In the genomic region with DNA sequence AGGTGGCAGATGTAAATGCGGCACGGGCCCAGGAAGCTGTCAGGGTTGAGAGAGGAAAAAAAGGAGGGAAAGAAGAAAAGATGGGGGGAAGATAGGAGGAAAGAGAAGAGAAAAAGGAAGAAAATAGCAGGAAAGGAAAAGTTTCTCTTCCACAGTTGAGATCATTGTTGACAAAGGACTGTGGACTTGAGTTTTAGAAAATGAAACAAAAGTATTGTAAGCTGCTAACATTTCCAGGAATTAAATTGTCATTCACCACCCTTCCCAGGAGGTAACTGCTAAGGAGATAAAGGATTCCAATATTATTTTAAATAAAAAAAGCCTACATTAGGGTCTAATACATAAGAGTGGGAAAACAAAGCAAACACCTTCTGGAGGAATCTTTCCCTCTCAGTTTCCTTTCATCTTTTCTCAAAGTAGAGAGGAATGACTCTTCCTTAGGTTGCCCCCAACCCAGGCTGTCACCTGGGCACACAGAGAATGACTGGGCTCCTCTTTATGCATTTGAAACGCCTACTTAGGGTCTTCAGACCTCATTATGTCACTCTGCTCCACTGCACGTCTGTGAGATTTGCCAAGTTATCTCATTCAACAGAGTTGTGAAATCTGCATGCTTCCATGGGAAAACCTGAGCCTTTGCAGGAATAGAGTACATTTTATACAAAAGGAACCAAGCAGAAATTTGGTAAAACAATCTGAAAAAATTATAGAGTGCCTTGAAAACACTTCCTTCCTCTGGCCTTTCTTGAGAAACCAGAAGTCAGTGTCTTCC, we compare ENCODE assay signal across 12 cellular contexts.
DNase-seq lines count a peak whose midpoint lies in the region; ATAC-seq and TF ChIP-seq lines count a peak whose summit lies in the region.
"Had no signal": no experiment of that assay in that cellular context is flagged by ENCODE, and none has a peak within 500 bp of the region (broad histone marks: within the 10 kb centered on the region; RNA-seq: fewer than 3 reads in every experiment).

No MANE protein-coding gene starts in this region.

- 34 to 51% methylated on average over 4 of the region's 4 CpGs for WGBS in heart right ventricle, 2 donors

- no peak for DNase-seq in activated naive CD4-positive, alpha-beta T cell treated with anti-CD3 and anti-CD28 coated beads, Interleukin-2, amount 10 ng/mL, durations not matched to agents 7 days and 5 days
- no peak for DNase-seq in activated naive CD4-positive, alpha-beta T cell (lab: John Stamatoyannopoulos, UW)
- DNase-seq in activated naive CD8-positive, alpha-beta T cell treated with anti-CD3 and anti-CD28 coated beads, Interleukin-2, amount 10 ng/mL, durations not matched to agents 7 days and 5 days: no peak
- DNase-seq in heart right ventricle: no peak
- no peak for DNase-seq in stimulated activated effector memory CD8-positive, alpha-beta T cell treated with anti-CD3 and anti-CD28 coated beads, Interleukin-12 subunit alpha, Interleukin-12 subunit beta, amount 100 ng/mL, for 72 hours (ENCODE audit: low spot score in 2 of 2)
- DNase-seq in middle frontal gyrus (ENCODE audit: extremely low spot score, low spot score): no peak
- DNase-seq in activated CD8-positive, alpha-beta memory T cell treated with anti-CD3 and anti-CD28 coated beads, Interleukin-2, amount 50 U/mL, for 48 hours: no peak
- no peak for DNase-seq in NCI-H2107 treated with DMSO at 0.1 percent for 48 hours (lab: John Stamatoyannopoulos, UW; ENCODE audit: unreplicated experiment)
- DNase-seq: BE2C, NCI-H1417 had no signal

- no peak overlapping the region for H3K4me3 ChIP-seq in heart right ventricle

- no peak for ATAC-seq in activated naive CD8-positive, alpha-beta T cell treated with anti-CD3 and anti-CD28 coated beads, Interleukin-2, amount 10 ng/mL, durations not matched to agents 7 days and 5 days (ENCODE audit: low read depth)
- peak in 5 of 8 donors; percentile 17 to 52 (median 29) for ATAC-seq in heart right ventricle
- ATAC-seq in stimulated activated effector memory CD8-positive, alpha-beta T cell treated with anti-CD3 and anti-CD28 coated beads, Interleukin-12 subunit alpha, Interleukin-12 subunit beta, amount 100 ng/mL, for 72 hours: no peak

- peak overlapping the region; percentile 42 for H3K4me3 Mint-ChIP-seq in activated naive CD4-positive, alpha-beta T cell treated with anti-CD3 and anti-CD28 coated beads, Interleukin-2, amount 10 ng/mL, durations not matched to agents 7 days and 5 days
- H3K4me3 Mint-ChIP-seq in activated naive CD8-positive, alpha-beta T cell treated with anti-CD3 and anti-CD28 coated beads, Interleukin-2, amount 10 ng/mL, durations not matched to agents 7 days and 5 days: peak overlapping the region; percentile 80
- peak overlapping the region; percentile 24 for H3K4me3 Mint-ChIP-seq in stimulated activated effector memory CD8-positive, alpha-beta T cell treated with anti-CD3 and anti-CD28 coated beads, Interleukin-12 subunit alpha, Interleukin-12 subunit beta, amount 100 ng/mL, for 72 hours
- H3K4me3 Mint-ChIP-seq: type B pancreatic cell had no signal

- intact Hi-C loops in heart right ventricle (cut with DNase I): no loop called here

- peak overlapping the region in 5 of 10 donors; percentile 23 to 64 (median 33) for H3K27ac ChIP-seq in heart right ventricle
- H3K27ac ChIP-seq: HL-60 had no signal

- no peaks in the 10 kb centered on the region for H3K9me3 ChIP-seq in heart right ventricle
- H3K9me3 ChIP-seq: BE2C had no signal

- H3K36me3 Mint-ChIP-seq in activated naive CD4-positive, alpha-beta T cell treated with anti-CD3 and anti-CD28 coated beads, Interleukin-2, amount 10 ng/mL, durations not matched to agents 7 days and 5 days: peaks cover 23% of the 10 kb centered on the region
- H3K36me3 Mint-ChIP-seq in activated naive CD8-positive, alpha-beta T cell treated with anti-CD3 and anti-CD28 coated beads, Interleukin-2, amount 10 ng/mL, durations not matched to agents 7 days and 5 days: peaks cover 4% of the 10 kb centered on the region
- no peaks in the 10 kb centered on the region for H3K36me3 Mint-ChIP-seq in stimulated activated effector memory CD8-positive, alpha-beta T cell treated with anti-CD3 and anti-CD28 coated beads, Interleukin-12 subunit alpha, Interleukin-12 subunit beta, amount 100 ng/mL, for 72 hours
- H3K36me3 Mint-ChIP-seq: type B pancreatic cell had no signal

- H3K27me3 ChIP-seq in heart right ventricle: no peaks in the 10 kb centered on the region
- H3K27me3 ChIP-seq: BE2C had no signal

- H3K9me3 Mint-ChIP-seq in activated naive CD4-positive, alpha-beta T cell treated with anti-CD3 and anti-CD28 coated beads, Interleukin-2, amount 10 ng/mL, durations not matched to agents 7 days and 5 days: peaks cover 2% of the 10 kb centered on the region
- H3K9me3 Mint-ChIP-seq in activated naive CD8-positive, alpha-beta T cell treated with anti-CD3 and anti-CD28 coated beads, Interleukin-2, amount 10 ng/mL, durations not matched to agents 7 days and 5 days: peaks cover under 1% of the 10 kb centered on the region
- H3K9me3 Mint-ChIP-seq in stimulated activated effector memory CD8-positive, alpha-beta T cell treated with anti-CD3 and anti-CD28 coated beads, Interleukin-12 subunit alpha, Interleukin-12 subunit beta, amount 100 ng/mL, for 72 hours: no peaks in the 10 kb centered on the region
- H3K9me3 Mint-ChIP-seq: type B pancreatic cell had no signal

- POLR2A ChIA-PET in activated naive CD8-positive, alpha-beta T cell treated with anti-CD3 and anti-CD28 coated beads, Interleukin-2, amount 10 ng/mL, durations not matched to agents 7 days and 5 days (lab: Charles Lee): interaction anchor here (1.4 kb wide), 1 partner anchor 11 kb away, joined by 3 read pairs; no protein-coding TSS in a partner anchor

- TF ChIP-seq CTCF in heart right ventricle (IDR thresholded peaks at IDR 0.05): no peak

- H3K4me1 Mint-ChIP-seq in activated naive CD4-positive, alpha-beta T cell treated with anti-CD3 and anti-CD28 coated beads, Interleukin-2, amount 10 ng/mL, durations not matched to agents 7 days and 5 days: peaks cover 83% of the 10 kb centered on the region
- H3K4me1 Mint-ChIP-seq in activated naive CD8-positive, alpha-beta T cell treated with anti-CD3 and anti-CD28 coated beads, Interleukin-2, amount 10 ng/mL, durations not matched to agents 7 days and 5 days: peaks cover 60% of the 10 kb centered on the region
- H3K4me1 Mint-ChIP-seq in stimulated activated effector memory CD8-positive, alpha-beta T cell treated with anti-CD3 and anti-CD28 coated beads, Interleukin-12 subunit alpha, Interleukin-12 subunit beta, amount 100 ng/mL, for 72 hours: peaks cover 82% of the 10 kb centered on the region

- CTCF ChIA-PET in activated naive CD4-positive, alpha-beta T cell treated with anti-CD3 and anti-CD28 coated beads, Interleukin-2, amount 10 ng/mL, durations not matched to agents 7 days and 5 days (lab: Charles Lee): no interaction called here

- no peaks in the 10 kb centered on the region for H3K36me3 ChIP-seq in heart right ventricle
- H3K36me3 ChIP-seq: BE2C had no signal

- H3K27ac Mint-ChIP-seq in activated naive CD4-positive, alpha-beta T cell treated with anti-CD3 and anti-CD28 coated beads, Interleukin-2, amount 10 ng/mL, durations not matched to agents 7 days and 5 days: peak overlapping the region; percentile 87
- H3K27ac Mint-ChIP-seq in activated naive CD8-positive, alpha-beta T cell treated with anti-CD3 and anti-CD28 coated beads, Interleukin-2, amount 10 ng/mL, durations not matched to agents 7 days and 5 days: peak overlapping the region; percentile 89
- peak overlapping the region; percentile 17 for H3K27ac Mint-ChIP-seq in stimulated activated effector memory CD8-positive, alpha-beta T cell treated with anti-CD3 and anti-CD28 coated beads, Interleukin-12 subunit alpha, Interleukin-12 subunit beta, amount 100 ng/mL, for 72 hours
- H3K27ac Mint-ChIP-seq: type B pancreatic cell had no signal

- peaks cover 6 to 51% (median 39%) of the 10 kb centered on the region in 9 donors for H3K4me1 ChIP-seq in heart right ventricle

- no peaks in the 10 kb centered on the region for H3K27me3 Mint-ChIP-seq in activated naive CD4-positive, alpha-beta T cell treated with anti-CD3 and anti-CD28 coated beads, Interleukin-2, amount 10 ng/mL, durations not matched to agents 7 days and 5 days
- no peaks in the 10 kb centered on the region for H3K27me3 Mint-ChIP-seq in activated naive CD8-positive, alpha-beta T cell treated with anti-CD3 and anti-CD28 coated beads, Interleukin-2, amount 10 ng/mL, durations not matched to agents 7 days and 5 days

Comparison
In these comparisons a context has a peak if more than half of its experiments do, and no peak if none do; other contexts are left out.
1. H3K27ac Mint-ChIP-seq: peak in every context shown above with its lines; median percentile 89 in activated naive CD8-positive, alpha-beta T cell treated with anti-CD3 and anti-CD28 coated beads, Interleukin-2, amount 10 ng/mL, durations not matched to agents 7 days and 5 days; 87 in activated naive CD4-positive, alpha-beta T cell treated with anti-CD3 and anti-CD28 coated beads, Interleukin-2, amount 10 ng/mL, durations not matched to agents 7 days and 5 days; 17 in stimulated activated effector memory CD8-positive, alpha-beta T cell treated with anti-CD3 and anti-CD28 coated beads, Interleukin-12 subunit alpha, Interleukin-12 subunit beta, amount 100 ng/mL, for 72 hours.
2. H3K4me3 Mint-ChIP-seq: peak in every context shown above with its lines; median percentile 80 in activated naive CD8-positive, alpha-beta T cell treated with anti-CD3 and anti-CD28 coated beads, Interleukin-2, amount 10 ng/mL, durations not matched to agents 7 days and 5 days; 42 in activated naive CD4-positive, alpha-beta T cell treated with anti-CD3 and anti-CD28 coated beads, Interleukin-2, amount 10 ng/mL, durations not matched to agents 7 days and 5 days; 24 in stimulated activated effector memory CD8-positive, alpha-beta T cell treated with anti-CD3 and anti-CD28 coated beads, Interleukin-12 subunit alpha, Interleukin-12 subunit beta, amount 100 ng/mL, for 72 hours.
3. ATAC-seq: peak in heart right ventricle (5 of 8); none in activated naive CD8-positive, alpha-beta T cell treated with anti-CD3 and anti-CD28 coated beads, Interleukin-2, amount 10 ng/mL, durations not matched to agents 7 days and 5 days (single experiment) and stimulated activated effector memory CD8-positive, alpha-beta T cell treated with anti-CD3 and anti-CD28 coated beads, Interleukin-12 subunit alpha, Interleukin-12 subunit beta, amount 100 ng/mL, for 72 hours (single experiment).